In genomic region chr20:50229156-50229605, GRCh38 we compare ENCODE assay signal across 11 cellular contexts. TPM values are rescaled to one million over a fixed set of nuclear protein-coding genes. Genes with fewer than 3 reads are reported as not detected.
A peak's percentile ranks its signal among the peaks of the same experiment; 100 is the strongest.
DNase-seq lines count a peak whose midpoint lies in the region; ATAC-seq and TF ChIP-seq lines count a peak whose summit lies in the region.
"Had no signal": no experiment of that assay in that cellular context is flagged by ENCODE, and none has a peak within 500 bp of the region (broad histone marks: within the 10 kb centered on the region; RNA-seq: fewer than 3 reads in every experiment).

No MANE protein-coding gene starts in this region.

- H3K36me3 Mint-ChIP-seq in CD14-positive monocyte: peaks cover 0 to 3% of the 10 kb centered on the region in 2 donors
- H3K36me3 Mint-ChIP-seq in neural progenitor cell: no peaks in the 10 kb centered on the region

- ATAC-seq in HG02678 (IDR thresholded peaks at IDR 0.05; ENCODE audit: unreplicated experiment) (no peak), GM21381 (IDR thresholded peaks at IDR 0.05; ENCODE audit: unreplicated experiment) (no peak)

- H3K27ac ChIP-seq in HEK293 (ENCODE audit: extremely low read depth, low read depth, low read length) (no peak overlapping the region), colonic mucosa (no peak overlapping the region), neural progenitor cell (no peak overlapping the region)
- H3K27ac ChIP-seq: RWPE1 had no signal

- no peak for DNase-seq in CD14-positive monocyte (ENCODE audit: low spot score)
- DNase-seq in colonic mucosa: peak; percentile 57
- DNase-seq in neural progenitor cell (ENCODE audit: low spot score): no peak
- DNase-seq in HAP-1 (ENCODE audit: low spot score in 2 of 2): no peak
- DNase-seq: NCI-H2107, NCI-H345, NCI-H526 treated with DMSO at 0.1 percent for 48 hours had no signal

- H3K27ac Mint-ChIP-seq in CD14-positive monocyte (peak overlapping the region; percentile 44 to 91 (median 84)), neural progenitor cell (peak overlapping the region; percentile 50)

- H3K4me3 ChIP-seq in HEK293 (ENCODE audit: low read depth, low read length): no peak overlapping the region
- H3K4me3 ChIP-seq in colonic mucosa: no peak overlapping the region
- no peak overlapping the region for H3K4me3 ChIP-seq in neural progenitor cell
- H3K4me3 ChIP-seq in HAP-1: no peak overlapping the region

- H3K27me3 ChIP-seq in colonic mucosa (no peaks in the 10 kb centered on the region), neural progenitor cell (no peaks in the 10 kb centered on the region), HAP-1 (ENCODE audit: low read depth) (no peaks in the 10 kb centered on the region)

- in situ Hi-C loops in HAP-1 (cut with MboI; ENCODE audit: low sequenced_read_pairs): no loop called here

- H3K4me1 ChIP-seq in HEK293 (ENCODE audit: control insufficient read depth, insufficient read depth, low read length) (no peaks in the 10 kb centered on the region), colonic mucosa (no peaks in the 10 kb centered on the region), neural progenitor cell (no peaks in the 10 kb centered on the region), HAP-1 (no peaks in the 10 kb centered on the region)

- no peak overlapping the region for H3K4me2 ChIP-seq in neural progenitor cell

- CTCF ChIA-PET in HEK293 (lab: Yijun Ruan, JAX): no interaction called here

- H3K4me3 Mint-ChIP-seq in CD14-positive monocyte (no peak overlapping the region), neural progenitor cell (no peak overlapping the region)

- H3K9me3 ChIP-seq in HEK293 (ENCODE audit: control insufficient read depth, insufficient read depth, low read depth, low read length) (no peaks in the 10 kb centered on the region), colonic mucosa (no peaks in the 10 kb centered on the region), neural progenitor cell (ENCODE audit: low read depth) (no peaks in the 10 kb centered on the region), HAP-1 (no peaks in the 10 kb centered on the region)

- intact Hi-C loops in CD14-positive monocyte (cut with micrococcal nuclease) (loop anchor here in 1 of 2 donors (5.0 kb wide), 2 partner anchors 37 to 43 kb away; partner anchors contain the start of gene CEBPB), colonic mucosa (cut with DNase I) (no loop called here)

- H4K20me1 ChIP-seq in neural progenitor cell (ENCODE audit: low read depth): no peaks in the 10 kb centered on the region

- no peaks in the 10 kb centered on the region for H3K36me3 ChIP-seq in HEK293 (ENCODE audit: control insufficient read depth in 2 of 2, insufficient read depth in 1 of 2, low read length in 2 of 2)
- no peaks in the 10 kb centered on the region for H3K36me3 ChIP-seq in colonic mucosa
- no peaks in the 10 kb centered on the region for H3K36me3 ChIP-seq in neural progenitor cell
- no peaks in the 10 kb centered on the region for H3K36me3 ChIP-seq in HAP-1 (replicated peaks)

- H3K79me2 ChIP-seq in neural progenitor cell (ENCODE audit: low read depth): no peaks in the 10 kb centered on the region

- no peak for TF ChIP-seq CTCF in CD14-positive monocyte (IDR thresholded peaks at IDR 0.05)
- no peak for TF ChIP-seq CTCF in HEK293 (tag by site-specific recombination; IDR thresholded peaks at IDR 0.05)
- TF ChIP-seq CTCF in colonic mucosa (IDR thresholded peaks at IDR 0.05): no peak
- no peak for TF ChIP-seq CTCF in neural progenitor cell (IDR thresholded peaks at IDR 0.05)

- no peak overlapping the region for H2AFZ ChIP-seq in neural progenitor cell (replicated peaks)

- H3K9me3 Mint-ChIP-seq in CD14-positive monocyte: peaks cover 0 to 5% (median 2%) of the 10 kb centered on the region in 7 donors
- H3K9me3 Mint-ChIP-seq in neural progenitor cell: no peaks in the 10 kb centered on the region

- peaks cover 59% of the 10 kb centered on the region for H3K4me1 Mint-ChIP-seq in CD14-positive monocyte
- H3K4me1 Mint-ChIP-seq in neural progenitor cell: peaks cover 2% of the 10 kb centered on the region

- POLR2A ChIA-PET in HEK293 (lab: Yijun Ruan, JAX): no interaction called here

- H3K9ac ChIP-seq in colonic mucosa (ENCODE audit: low read depth in 2 of 2, low read length in 2 of 2) (no peak overlapping the region), neural progenitor cell (no peak overlapping the region)

- no peaks in the 10 kb centered on the region for H3F3A ChIP-seq in neural progenitor cell (ENCODE audit: low read depth)

- peaks cover 0 to 5% (median 0%) of the 10 kb centered on the region in 3 donors for H3K27me3 Mint-ChIP-seq in CD14-positive monocyte (ENCODE audit: low read depth in 3 of 3)
- peaks cover 10% of the 10 kb centered on the region for H3K27me3 Mint-ChIP-seq in neural progenitor cell (ENCODE audit: insufficient read depth, low read depth)

TF ChIP-seq in HEK293, 187 proteins besides CTCF, POLR2A, EP300 and RAD21:
- TF ChIP-seq ZNF16 (tag by site-specific recombination; IDR thresholded peaks at IDR 0.05; ENCODE audit: low read depth): peak; percentile 54; the same call in 1 of the 2 replicates
- no peak for TF ChIP-seq BCL11A (tag by site-specific recombination; IDR thresholded peaks at IDR 0.05; ENCODE audit: low read depth)
- peak; percentile 82 for TF ChIP-seq ZNF133 (tag by site-specific recombination; IDR thresholded peaks at IDR 0.05)

RNA-seq across cellular contexts. Expression of gene CEBPB, which starts 38.6 kb away (rescaled TPM):
- polyA plus RNA-seq in CD14-positive monocyte: 10 to 100 TPM; 52.4 to 80.8 TPM
- 10 to 100 TPM; 32.0 to 34.0 TPM for total RNA-seq in colonic mucosa
- total RNA-seq in neural progenitor cell (ENCODE audit: low replicate concordance): 1.8 and 2.9 TPM in 2 replicates
